In the genomic region with DNA sequence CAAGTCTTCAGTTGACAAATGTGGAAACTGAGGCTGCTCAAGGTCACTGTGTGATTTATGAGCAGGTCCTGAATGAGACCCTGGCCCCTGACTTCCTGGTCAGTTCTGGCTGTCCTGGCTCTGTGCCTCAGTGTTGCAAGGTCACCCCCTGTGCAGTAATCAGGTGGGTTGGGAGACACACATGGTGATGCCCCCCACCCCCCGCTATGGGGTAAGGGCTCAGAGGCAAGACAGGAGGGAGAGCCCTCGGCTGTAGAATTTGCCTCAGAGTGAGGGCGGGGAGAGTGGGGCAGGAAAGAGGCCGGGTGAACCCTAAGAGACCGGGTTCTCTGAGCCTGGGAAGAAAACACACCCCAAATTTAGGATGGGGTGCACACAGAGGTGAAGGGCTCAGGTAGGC, we compare ENCODE assay signal across 25 cellular contexts.
"Had no signal": no experiment of that assay in that cellular context is flagged by ENCODE, and none has a peak within 500 bp of the region (broad histone marks: within the 10 kb centered on the region; RNA-seq: fewer than 3 reads in every experiment).

No MANE protein-coding gene starts in this region.

- H3K9me3 Mint-ChIP-seq: mesothelial cell of epicardium; naive B cell; natural killer cell; nephron progenitor cell; neural progenitor cell; stimulated activated naive CD8-positive, alpha-beta T cell treated with anti-CD3 and anti-CD28 coated beads, Interleukin-15, Interleukin-2, amounts not matched to agents 100 ng/mL and 50 ng/mL, for 24 hours had no signal

- H3K9me3 ChIP-seq: left ventricle myocardium inferior, neutrophil, ovary, right atrium auricular region, right lobe of liver, suprapubic skin, thoracic aorta, tibial artery, upper lobe of right lung had no signal

- H3K36me3 Mint-ChIP-seq: mesothelial cell of epicardium, naive B cell, natural killer cell, neural progenitor cell had no signal

- H2AFZ ChIP-seq: neural progenitor cell had no signal

- H3K27ac ChIP-seq: left ventricle myocardium inferior, neural progenitor cell, neutrophil, ovary, right atrium auricular region, right lobe of liver, suprapubic skin, thoracic aorta, tibial artery, upper lobe of right lung had no signal

- H3K36me3 ChIP-seq: left ventricle myocardium inferior, neural progenitor cell, neutrophil, ovary, right atrium auricular region, right lobe of liver, suprapubic skin, thoracic aorta, tibial artery, upper lobe of right lung had no signal

- H3K4me2 ChIP-seq: neural progenitor cell, smooth muscle cell had no signal

- H3K4me1 Mint-ChIP-seq: mesothelial cell of epicardium, natural killer cell had no signal

- DNase-seq: islet precursor cell; left ventricle myocardium inferior; mesendoderm; naive B cell; natural killer cell; nephron progenitor cell; occipital lobe; ovary; right lobe of liver; stimulated activated CD4-positive, alpha-beta T cell treated with anti-CD3 and anti-CD28 coated beads, Interleukin-1b, Interleukin-23, amount 100 ng/mL, for 48 hours; stimulated activated CD4-positive, alpha-beta T cell treated with anti-CD3 and anti-CD28 coated beads, Interleukin-2, amount 100 ng/mL, for 48 hours; stimulated activated naive CD4-positive, alpha-beta T cell; tibial artery; trophoblast cell; upper lobe of right lung had no signal

- H3K27me3 ChIP-seq: neural progenitor cell, ovary, right atrium auricular region, right lobe of liver had no signal

- ATAC-seq: natural killer cell, right lobe of liver, upper lobe of right lung had no signal

- H3K4me3 Mint-ChIP-seq: mesothelial cell of epicardium; naive B cell; natural killer cell; nephron progenitor cell; neural progenitor cell; stimulated activated naive CD8-positive, alpha-beta T cell treated with anti-CD3 and anti-CD28 coated beads, Interleukin-15, Interleukin-2, amounts not matched to agents 100 ng/mL and 50 ng/mL, for 24 hours had no signal

- H3K4me1 ChIP-seq: right atrium auricular region, right lobe of liver, suprapubic skin, tibial artery, upper lobe of right lung had no signal

- H3K27ac Mint-ChIP-seq: mesothelial cell of epicardium; natural killer cell; nephron progenitor cell; neural progenitor cell; progenitor cell of endocrine pancreas; stimulated activated naive CD8-positive, alpha-beta T cell treated with anti-CD3 and anti-CD28 coated beads, Interleukin-15, Interleukin-2, amounts not matched to agents 100 ng/mL and 50 ng/mL, for 24 hours had no signal

- H3K4me3 ChIP-seq: left ventricle myocardium inferior, lung, neural progenitor cell, ovary, right atrium auricular region, right lobe of liver, smooth muscle cell, suprapubic skin, thoracic aorta, tibial artery, upper lobe of right lung had no signal

- H3K27me3 Mint-ChIP-seq: stimulated activated naive CD8-positive, alpha-beta T cell treated with anti-CD3 and anti-CD28 coated beads, Interleukin-15, Interleukin-2, amounts not matched to agents 100 ng/mL and 50 ng/mL, for 24 hours had no signal
